In genomic region chr6:43254138-43254817, GRCh38 we compare ENCODE assay signal across 20 cellular contexts. TPM values are rescaled to one million over a fixed set of nuclear protein-coding genes. Genes with fewer than 3 reads are reported as not detected.
DNase-seq lines count a peak whose midpoint lies in the region; ATAC-seq lines count a peak whose summit lies in the region.
"Had no signal": no experiment of that assay in that cellular context is flagged by ENCODE, and none has a peak within 500 bp of the region (broad histone marks: within the 10 kb centered on the region; RNA-seq: fewer than 3 reads in every experiment).

No MANE protein-coding gene starts in this region.

- DNase-seq in T-helper 2 cell treated with Interferon-gamma antibody and Interleukin-4, amounts not matched to agents 5 μg/mL and 100 μg/mL, for 36 hours (ENCODE audit: low spot score) = peak; percentile 60
- DNase-seq in T-helper 2 cell = no peak
- peak; percentile 38 for DNase-seq in stimulated activated CD4-positive, alpha-beta T cell treated with anti-CD3 and anti-CD28 coated beads, Interleukin-15, amount 100 ng/mL, for 24 hours
- no peak for DNase-seq in stimulated activated CD4-positive, alpha-beta T cell treated with anti-CD3 and anti-CD28 coated beads, Interleukin-2, amount 100 ng/mL, for 24 hours
- no peak for DNase-seq in stimulated activated naive CD8-positive, alpha-beta T cell treated with anti-CD3 and anti-CD28 coated beads, Interleukin-15, amount 100 ng/mL, for 72 hours
- no peak for DNase-seq in DMS153 (lab: John Stamatoyannopoulos, UW)
- DNase-seq: activated naive CD4-positive, alpha-beta T cell treated with anti-CD3 and anti-CD28 coated beads, Interleukin-2, amount 50 U/mL, for 16 hours; Caco-2; mesenchymal stem cell; NCI-H1417 treated with DMSO at 0.1 percent for 48 hours; NCI-H69; Right ventricle myocardium superior; substantia nigra had no signal

- H3K27ac Mint-ChIP-seq in T-helper 2 cell treated with Interferon-gamma antibody and Interleukin-4, amounts not matched to agents 5 μg/mL and 100 μg/mL, for 36 hours = no peak overlapping the region
- peak overlapping the region in 1 of 2 donors; percentile 5 for H3K27ac Mint-ChIP-seq in stimulated activated naive CD8-positive, alpha-beta T cell treated with anti-CD3 and anti-CD28 coated beads, Interleukin-15, amount 100 ng/mL, for 72 hours

- H3K36me3 Mint-ChIP-seq in T-helper 2 cell treated with Interferon-gamma antibody and Interleukin-4, amounts not matched to agents 5 μg/mL and 100 μg/mL, for 36 hours (ENCODE audit: low read depth) = no peaks in the 10 kb centered on the region
- H3K36me3 Mint-ChIP-seq: naive thymus-derived CD8-positive, alpha-beta T cell had no signal

- H3K27me3 Mint-ChIP-seq in T-helper 2 cell treated with Interferon-gamma antibody and Interleukin-4, amounts not matched to agents 5 μg/mL and 100 μg/mL, for 36 hours (ENCODE audit: low read depth) = peaks cover 13% of the 10 kb centered on the region
- peaks cover 42% of the 10 kb centered on the region for H3K27me3 Mint-ChIP-seq in stimulated activated naive CD8-positive, alpha-beta T cell treated with anti-CD3 and anti-CD28 coated beads, Interleukin-15, amount 100 ng/mL, for 72 hours

- H3K4me1 Mint-ChIP-seq in T-helper 2 cell treated with Interferon-gamma antibody and Interleukin-4, amounts not matched to agents 5 μg/mL and 100 μg/mL, for 36 hours (ENCODE audit: low read depth) = peaks cover 10% of the 10 kb centered on the region
- peaks cover 43% of the 10 kb centered on the region for H3K4me1 Mint-ChIP-seq in stimulated activated naive CD8-positive, alpha-beta T cell treated with anti-CD3 and anti-CD28 coated beads, Interleukin-15, amount 100 ng/mL, for 72 hours

- no peak overlapping the region for H3K4me3 Mint-ChIP-seq in T-helper 2 cell treated with Interferon-gamma antibody and Interleukin-4, amounts not matched to agents 5 μg/mL and 100 μg/mL, for 36 hours
- no peak overlapping the region for H3K4me3 Mint-ChIP-seq in stimulated activated naive CD8-positive, alpha-beta T cell treated with anti-CD3 and anti-CD28 coated beads, Interleukin-15, amount 100 ng/mL, for 72 hours
- H3K4me3 Mint-ChIP-seq: naive thymus-derived CD8-positive, alpha-beta T cell had no signal

- no peaks in the 10 kb centered on the region for H3K9me3 Mint-ChIP-seq in T-helper 2 cell treated with Interferon-gamma antibody and Interleukin-4, amounts not matched to agents 5 μg/mL and 100 μg/mL, for 36 hours
- H3K9me3 Mint-ChIP-seq in stimulated activated naive CD8-positive, alpha-beta T cell treated with anti-CD3 and anti-CD28 coated beads, Interleukin-15, amount 100 ng/mL, for 72 hours = no peaks in the 10 kb centered on the region
- H3K9me3 Mint-ChIP-seq: naive thymus-derived CD8-positive, alpha-beta T cell had no signal

- ATAC-seq in esophagus mucosa (peak; percentile 29), GM21723 (IDR thresholded peaks at IDR 0.05; ENCODE audit: unreplicated experiment) (no peak)
- peak; percentile 53 for ATAC-seq in stimulated activated naive CD8-positive, alpha-beta T cell treated with anti-CD3 and anti-CD28 coated beads, Interleukin-15, amount 100 ng/mL, for 72 hours
- ATAC-seq: naive thymus-derived CD8-positive, alpha-beta T cell had no signal

RNA-seq across cellular contexts. Expression of gene TTBK1, which starts 11.0 kb away (rescaled TPM):
- not detected for total RNA-seq in esophagus mucosa
- total RNA-seq: naive thymus-derived CD8-positive, alpha-beta T cell; skeletal muscle tissue had no signal

RNA-seq across cellular contexts. Expression of gene DNPH1, which starts 25.0 kb away (rescaled TPM):
- 40.2 TPM for total RNA-seq in esophagus mucosa

RNA-seq across cellular contexts. Expression of gene SLC22A7, which starts 43.8 kb away (rescaled TPM):
- not detected for total RNA-seq in esophagus mucosa
- total RNA-seq: Caco-2; H1; M059J; naive thymus-derived CD8-positive, alpha-beta T cell; Right ventricle myocardium superior; skeletal muscle tissue; urinary bladder had no signal

RNA-seq across cellular contexts. Expression of gene CRIP3, which starts 54.3 kb away (rescaled TPM):
- total RNA-seq in esophagus mucosa = 0.28 TPM
- total RNA-seq: Caco-2, M059J had no signal

Comparison
In these comparisons a context has a peak if more than half of its experiments do, and no peak if none do; other contexts are left out.
1. DNase-seq: peak in T-helper 2 cell treated with Interferon-gamma antibody and Interleukin-4, amounts not matched to agents 5 μg/mL and 100 μg/mL, for 36 hours (single experiment) and stimulated activated CD4-positive, alpha-beta T cell treated with anti-CD3 and anti-CD28 coated beads, Interleukin-15, amount 100 ng/mL, for 24 hours (single experiment); none in T-helper 2 cell (0 of 5), stimulated activated CD4-positive, alpha-beta T cell treated with anti-CD3 and anti-CD28 coated beads, Interleukin-2, amount 100 ng/mL, for 24 hours (0 of 2), stimulated activated naive CD8-positive, alpha-beta T cell treated with anti-CD3 and anti-CD28 coated beads, Interleukin-15, amount 100 ng/mL, for 72 hours (0 of 2) and DMS153 (single experiment).